In genomic region chr3:171875923-171876412, GRCh38 we compare ENCODE assay signal across 11 cellular contexts. TPM values are rescaled to one million over a fixed set of nuclear protein-coding genes. Genes with fewer than 3 reads are reported as not detected.
DNase-seq lines count a peak whose midpoint lies in the region; ATAC-seq and TF ChIP-seq lines count a peak whose summit lies in the region.
"Had no signal": no experiment of that assay in that cellular context is flagged by ENCODE, and none has a peak within 500 bp of the region (broad histone marks: within the 10 kb centered on the region; RNA-seq: fewer than 3 reads in every experiment).

No MANE protein-coding gene starts in this region.

- no peak overlapping the region for H3K4me3 ChIP-seq in ascending aorta
- H3K4me3 ChIP-seq in left lung: no peak overlapping the region
- H3K4me3 ChIP-seq in upper lobe of right lung: no peak overlapping the region

- H3K27me3 ChIP-seq in ascending aorta (no peaks in the 10 kb centered on the region), left lung (no peaks in the 10 kb centered on the region), upper lobe of right lung (no peaks in the 10 kb centered on the region)

- H3K27ac Mint-ChIP-seq in activated T-cell treated with anti-CD3 and anti-CD28 coated beads, Interleukin-2, amount 50 U/mL, for 72 hours: no peak overlapping the region
- H3K27ac Mint-ChIP-seq: activated CD4-positive, alpha-beta T cell treated with anti-CD3 and anti-CD28 coated beads, Interleukin-2, amount 10 ng/mL, durations not matched to agents 7 days and 5 days had no signal

- H3K27ac ChIP-seq in ascending aorta (peak overlapping the region; percentile 56 to 70), left lung (peak overlapping the region; percentile 53 to 74), upper lobe of right lung (peak overlapping the region; percentile 66)

- H3K36me3 Mint-ChIP-seq in activated T-cell treated with anti-CD3 and anti-CD28 coated beads, Interleukin-2, amount 50 U/mL, for 72 hours (ENCODE audit: insufficient read depth in 2 of 2): no peaks in the 10 kb centered on the region

- peaks cover 13% of the 10 kb centered on the region for H3K27me3 Mint-ChIP-seq in activated T-cell treated with anti-CD3 and anti-CD28 coated beads, Interleukin-2, amount 50 U/mL, for 72 hours (ENCODE audit: low read depth)

- H3K36me3 ChIP-seq in ascending aorta: no peaks in the 10 kb centered on the region
- no peaks in the 10 kb centered on the region for H3K36me3 ChIP-seq in left lung
- no peaks in the 10 kb centered on the region for H3K36me3 ChIP-seq in upper lobe of right lung

- H3K4me3 Mint-ChIP-seq in activated T-cell treated with anti-CD3 and anti-CD28 coated beads, Interleukin-2, amount 50 U/mL, for 72 hours: no peak overlapping the region
- H3K4me3 Mint-ChIP-seq: activated CD4-positive, alpha-beta T cell treated with anti-CD3 and anti-CD28 coated beads, Interleukin-2, amount 10 ng/mL, durations not matched to agents 7 days and 5 days; neural crest cell had no signal

- TF ChIP-seq CTCF in ascending aorta (IDR thresholded peaks at IDR 0.05) (no peak), left lung (IDR thresholded peaks at IDR 0.05) (no peak), upper lobe of right lung (IDR thresholded peaks at IDR 0.05) (no peak)

- peaks cover 18% of the 10 kb centered on the region for H3K4me1 Mint-ChIP-seq in activated T-cell treated with anti-CD3 and anti-CD28 coated beads, Interleukin-2, amount 50 U/mL, for 72 hours (ENCODE audit: low read depth)
- H3K4me1 Mint-ChIP-seq: activated CD4-positive, alpha-beta T cell treated with anti-CD3 and anti-CD28 coated beads, Interleukin-2, amount 10 ng/mL, durations not matched to agents 7 days and 5 days had no signal

- peak; percentile 52 to 73 for ATAC-seq in activated T-cell treated with anti-CD3 and anti-CD28 coated beads, Interleukin-2, amount 50 U/mL, for 72 hours (replicated peaks in 1 of 2)
- peak; percentile 61 for ATAC-seq in left lung
- ATAC-seq in upper lobe of right lung: peak; percentile 61
- no peak for ATAC-seq in GM21381 (IDR thresholded peaks at IDR 0.05; ENCODE audit: unreplicated experiment)

- peak in 1 of 2 donors; percentile 13 for DNase-seq in activated T-cell treated with anti-CD3 and anti-CD28 coated beads, Interleukin-2, amount 50 U/mL, for 72 hours
- no peak for DNase-seq in activated T-cell treated with anti-CD3 and anti-CD28 coated beads, Interleukin-2, amount 50 U/mL, for 1 hour
- DNase-seq in ascending aorta (ENCODE audit: low spot score in 2 of 2): no peak
- DNase-seq in left lung: peak in 1 of 2 donors; percentile 35
- DNase-seq in upper lobe of right lung: no peak
- DNase-seq in foreskin melanocyte: no peak
- DNase-seq in OCI-M1 (lab: John Stamatoyannopoulos, UW): no peak
- DNase-seq: activated CD4-positive, alpha-beta T cell treated with anti-CD3 and anti-CD28 coated beads, Interleukin-2, amount 10 ng/mL, durations not matched to agents 7 days and 5 days; head of caudate nucleus had no signal

- intact Hi-C loops in ascending aorta (cut with DNase I): loop anchor here (5.0 to 10.0 kb wide), 3 partner anchors 64 to 449 kb away; partner anchors contain the start of genes FNDC3B and PLD1
- intact Hi-C loops in left lung (cut with DNase I): no loop called here
- intact Hi-C loops in upper lobe of right lung (cut with DNase I): no loop called here

- H3K4me1 ChIP-seq in ascending aorta (peaks cover 10 to 22% of the 10 kb centered on the region in 2 donors), left lung (peaks cover 17 to 47% of the 10 kb centered on the region in 2 donors), upper lobe of right lung (peaks cover 45% of the 10 kb centered on the region)

- no peaks in the 10 kb centered on the region for H3K9me3 Mint-ChIP-seq in activated T-cell treated with anti-CD3 and anti-CD28 coated beads, Interleukin-2, amount 50 U/mL, for 72 hours
- H3K9me3 Mint-ChIP-seq: activated CD4-positive, alpha-beta T cell treated with anti-CD3 and anti-CD28 coated beads, Interleukin-2, amount 10 ng/mL, durations not matched to agents 7 days and 5 days; neural crest cell had no signal

- H3K9me3 ChIP-seq in ascending aorta: no peaks in the 10 kb centered on the region
- no peaks in the 10 kb centered on the region for H3K9me3 ChIP-seq in left lung
- H3K9me3 ChIP-seq in upper lobe of right lung: no peaks in the 10 kb centered on the region

RNA-seq across cellular contexts. Expression of gene TMEM212, which starts 32.8 kb away (rescaled TPM):
- not detected for total RNA-seq in activated T-cell treated with anti-CD3 and anti-CD28 coated beads, Interleukin-2, amount 50 U/mL, for 72 hours
- total RNA-seq in ascending aorta: not detected
- total RNA-seq in left lung: 1 to 10 TPM in 1 of 2 donors, not detected in 1; 2.3 TPM
- not detected for total RNA-seq in upper lobe of right lung
- total RNA-seq: activated CD4-positive, alpha-beta T cell treated with anti-CD3 and anti-CD28 coated beads, Interleukin-2, amount 10 ng/mL, durations not matched to agents 7 days and 5 days; neural crest cell had no signal
